2 cellular contexts compared by ENCODE assay signal in genomic region chr21:44972821-44973220, GRCh38.
TF ChIP-seq lines count a peak whose summit lies in the region.

No MANE protein-coding gene starts in this region.

TF ChIP-seq in Ishikawa, 13 proteins besides CTCF, POLR2A, EP300 and RAD21:
- TF ChIP-seq MAX (IDR thresholded peaks at IDR 0.05) = peak; percentile 24; the same call in 1 of the 2 replicates
- TF ChIP-seq CREB1 (IDR thresholded peaks at IDR 0.05; ENCODE audit: low read depth) = no peak
- TF ChIP-seq REST (IDR thresholded peaks at IDR 0.05; ENCODE audit: low read depth) = no peak
- TF ChIP-seq EGR1 (IDR thresholded peaks at IDR 0.05) = no peak
- TF ChIP-seq ZBTB7A (IDR thresholded peaks at IDR 0.05; ENCODE audit: low read depth) = 0 out of 2 replicates have a peak, but pooled peaks have one; percentile 6
- TF ChIP-seq USF1 (IDR thresholded peaks at IDR 0.05) = no peak
- TF ChIP-seq YY1 (IDR thresholded peaks at IDR 0.05; ENCODE audit: low read depth) = 0 out of 2 replicates have a peak, but pooled peaks have one; percentile 49

TF ChIP-seq in K562, 482 proteins besides CTCF, POLR2A, EP300 and RAD21:
- TF ChIP-seq NFIC (IDR thresholded peaks at IDR 0.05) = no peak
- TF ChIP-seq SUPT5H (IDR thresholded peaks at IDR 0.05) = peak; percentile 25; the same call in 1 of the 2 replicates
